In genomic region chr12:2411586-2412304, GRCh38 we compare ENCODE assay signal across 15 cellular contexts.
"Had no signal": no experiment of that assay in that cellular context is flagged by ENCODE, and none has a peak within 500 bp of the region (broad histone marks: within the 10 kb centered on the region; RNA-seq: fewer than 3 reads in every experiment).

No MANE protein-coding gene starts in this region.

- H3K9me3 ChIP-seq: tibial artery had no signal

- DNase-seq: activated CD4-positive, alpha-beta T cell treated with anti-CD3 and anti-CD28 coated beads, Interleukin-2, amount 50 U/mL, for 4 hours; activated CD4-positive, CD25-positive, alpha-beta regulatory T cell treated with anti-CD3 and anti-CD28 coated beads, Interleukin-2, amount 50 U/mL, for 72 hours; activated CD8-positive, alpha-beta memory T cell treated with anti-CD3 and anti-CD28 coated beads, Interleukin-2, amount 10 ng/mL, durations not matched to agents 7 days and 5 days; activated gamma-delta T cell; activated T-cell treated with anti-CD3 and anti-CD28 coated beads, Interleukin-2, amount 50 U/mL, for 24 hours; brain microvascular endothelial cell; cerebellar nuclear complex; hippocampal formation; immature natural killer cell; naive thymus-derived CD8-positive, alpha-beta T cell; occipital lobe; small intestine; SW 1271 had no signal

- H3K27ac ChIP-seq: brain microvascular endothelial cell, tibial artery had no signal

- H3K36me3 ChIP-seq: brain microvascular endothelial cell, tibial artery had no signal

- H3K27me3 ChIP-seq: brain microvascular endothelial cell, tibial artery had no signal

- ATAC-seq: activated CD8-positive, alpha-beta memory T cell treated with anti-CD3 and anti-CD28 coated beads, Interleukin-2, amount 10 ng/mL, durations not matched to agents 7 days and 5 days; naive thymus-derived CD8-positive, alpha-beta T cell had no signal

- H3K4me3 ChIP-seq: lung, tibial artery had no signal
